Comparison of ENCODE assay signal across 1 cellular context in the genomic region with DNA sequence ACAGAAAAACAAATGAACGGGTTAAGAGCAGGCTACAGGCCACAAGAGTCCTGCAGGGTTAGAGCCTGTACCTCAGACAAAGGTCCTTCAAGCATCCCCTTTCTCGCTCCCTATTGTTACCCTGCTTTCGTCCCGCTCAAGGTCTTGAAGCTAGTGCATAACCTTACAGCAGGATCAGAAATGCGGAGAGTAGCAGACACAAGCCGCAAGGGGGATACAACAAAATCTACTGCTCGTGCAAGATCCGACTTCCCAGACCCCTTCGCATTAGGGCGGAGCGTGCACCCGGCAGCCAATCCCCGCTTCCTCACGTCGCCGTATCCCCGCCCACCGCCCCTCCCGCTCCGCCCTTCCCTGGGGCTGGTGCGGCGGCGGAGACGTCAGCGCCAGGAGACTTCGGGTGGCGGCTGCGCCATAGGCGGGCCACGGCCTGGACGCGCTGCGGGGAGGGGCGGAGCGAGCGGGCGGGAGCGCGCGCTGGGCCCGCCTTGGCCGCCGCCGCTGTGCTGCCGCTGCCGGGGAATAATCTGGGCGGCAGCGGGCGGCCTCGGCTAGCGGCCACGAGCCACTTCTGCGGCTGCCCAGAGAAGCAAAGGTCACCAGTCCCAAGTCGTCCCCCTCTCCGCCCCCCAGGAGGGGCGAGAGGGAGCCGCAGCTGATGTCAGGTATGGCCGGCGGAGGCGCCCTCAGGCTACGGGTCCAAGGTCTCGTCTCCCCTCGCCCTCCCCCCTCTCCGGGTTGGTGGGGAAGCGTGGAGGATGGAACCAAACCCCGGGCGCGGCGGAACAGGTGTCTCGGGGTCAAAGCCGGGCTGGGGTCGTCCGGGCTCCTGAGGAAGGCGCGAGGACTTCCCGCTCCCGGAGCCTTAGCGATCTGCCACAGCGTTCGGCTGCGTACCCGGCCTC.
TF ChIP-seq lines count a peak whose summit lies in the region.

A gene (plus strand): TSS at position 389 of the 905 bp plus-strand sequence. CDS start 51,776 bp downstream, outside the sequence.

TF ChIP-seq in HepG2, 621 proteins besides CTCF, POLR2A, EP300 and RAD21 (continued from another document and continues in another):
- TF ChIP-seq, protein P1, sequence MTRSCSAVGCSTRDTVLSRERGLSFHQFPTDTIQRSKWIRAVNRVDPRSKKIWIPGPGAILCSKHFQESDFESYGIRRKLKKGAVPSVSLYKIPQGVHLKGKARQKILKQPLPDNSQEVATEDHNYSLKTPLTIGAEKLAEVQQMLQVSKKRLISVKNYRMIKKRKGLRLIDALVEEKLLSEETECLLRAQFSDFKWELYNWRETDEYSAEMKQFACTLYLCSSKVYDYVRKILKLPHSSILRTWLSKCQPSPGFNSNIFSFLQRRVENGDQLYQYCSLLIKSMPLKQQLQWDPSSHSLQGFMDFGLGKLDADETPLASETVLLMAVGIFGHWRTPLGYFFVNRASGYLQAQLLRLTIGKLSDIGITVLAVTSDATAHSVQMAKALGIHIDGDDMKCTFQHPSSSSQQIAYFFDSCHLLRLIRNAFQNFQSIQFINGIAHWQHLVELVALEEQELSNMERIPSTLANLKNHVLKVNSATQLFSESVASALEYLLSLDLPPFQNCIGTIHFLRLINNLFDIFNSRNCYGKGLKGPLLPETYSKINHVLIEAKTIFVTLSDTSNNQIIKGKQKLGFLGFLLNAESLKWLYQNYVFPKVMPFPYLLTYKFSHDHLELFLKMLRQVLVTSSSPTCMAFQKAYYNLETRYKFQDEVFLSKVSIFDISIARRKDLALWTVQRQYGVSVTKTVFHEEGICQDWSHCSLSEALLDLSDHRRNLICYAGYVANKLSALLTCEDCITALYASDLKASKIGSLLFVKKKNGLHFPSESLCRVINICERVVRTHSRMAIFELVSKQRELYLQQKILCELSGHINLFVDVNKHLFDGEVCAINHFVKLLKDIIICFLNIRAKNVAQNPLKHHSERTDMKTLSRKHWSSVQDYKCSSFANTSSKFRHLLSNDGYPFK (CRISPR knock-in tag; IDR thresholded peaks at IDR 0.05; ENCODE audit: borderline replicate concordance), result peak; percentile 51; the same call in 1 of the 2 replicates
- TF ChIP-seq ZNF10 (CRISPR knock-in tag; IDR thresholded peaks at IDR 0.05; ENCODE audit: borderline replicate concordance, low read depth) (no peak), POGZ (CRISPR knock-in tag; IDR thresholded peaks at IDR 0.05) (peak; percentile 77), NFE2 (CRISPR knock-in tag; IDR thresholded peaks at IDR 0.05) (no peak), ZSCAN21 (CRISPR knock-in tag; IDR thresholded peaks at IDR 0.05; ENCODE audit: borderline replicate concordance) (peak; percentile 62; the same call in 1 of the 2 replicates), POLR2AphosphoS2 (IDR thresholded peaks at IDR 0.05; ENCODE audit: low read depth, low read length) (peak; percentile 70; the same call in 1 of the 2 replicates), KDM6A (CRISPR knock-in tag; IDR thresholded peaks at IDR 0.05; ENCODE audit: low read depth) (0 out of 2 replicates have a peak, but pooled peaks have one; percentile 3), ZNF670 (CRISPR knock-in tag; IDR thresholded peaks at IDR 0.05; ENCODE audit: borderline replicate concordance) (0 out of 2 replicates have a peak, but pooled peaks have one; percentile 75), ZNF605 (CRISPR knock-in tag; IDR thresholded peaks at IDR 0.05) (peak; percentile 71; the same call in 1 of the 2 replicates), ARNT2 (CRISPR knock-in tag; IDR thresholded peaks at IDR 0.05; ENCODE audit: low read depth) (peak; percentile 62), NR2C2 (CRISPR knock-in tag; IDR thresholded peaks at IDR 0.05; ENCODE audit: borderline replicate concordance) (peak; percentile 79; the same call in 1 of the 2 replicates), ZNF619 (CRISPR knock-in tag; IDR thresholded peaks at IDR 0.05) (0 out of 2 replicates have a peak, but pooled peaks have one; percentile 80), AGO2 (optimal IDR thresholded peaks at IDR 0.05; ENCODE audit: low read depth, low read length) (peak; percentile 98), BHLHE40 (IDR thresholded peaks at IDR 0.05; ENCODE audit: low read length) (peak; percentile 71), CBX5 (CRISPR knock-in tag; IDR thresholded peaks at IDR 0.05; ENCODE audit: borderline replicate concordance) (0 out of 2 replicates have a peak, but pooled peaks have one; percentile 83), ZNF749 (CRISPR knock-in tag; IDR thresholded peaks at IDR 0.05; ENCODE audit: borderline replicate concordance) (peak; percentile 65), GATAD2A (CRISPR knock-in tag; IDR thresholded peaks at IDR 0.05) (peak; percentile 53; the same call in 1 of the 2 replicates), ZNF333 (CRISPR knock-in tag; IDR thresholded peaks at IDR 0.05; ENCODE audit: borderline replicate concordance) (peak; percentile 40; the same call in 1 of the 2 replicates), ZNF543 (CRISPR knock-in tag; IDR thresholded peaks at IDR 0.05) (peak; percentile 72), IKZF4 (CRISPR knock-in tag; IDR thresholded peaks at IDR 0.05; ENCODE audit: borderline replicate concordance, low read depth, not compliant biosample characterization) (no peak), ZNF329 (CRISPR knock-in tag; IDR thresholded peaks at IDR 0.05; ENCODE audit: low read depth) (peak; percentile 75), HNF4A (CRISPR knock-in tag; IDR thresholded peaks at IDR 0.05) (peak; percentile 94), MXI1 (IDR thresholded peaks at IDR 0.05; ENCODE audit: borderline replicate concordance, low read depth, low read length) (peak; percentile 40; the same call in 1 of the 3 replicates), ZNF460 (CRISPR knock-in tag; IDR thresholded peaks at IDR 0.05; ENCODE audit: borderline replicate concordance) (0 out of 2 replicates have a peak, but pooled peaks have one; percentile 27), TGIF2 (CRISPR knock-in tag; IDR thresholded peaks at IDR 0.05) (no peak; the same call in none of the 2 replicates), ZNF549 (CRISPR knock-in tag; IDR thresholded peaks at IDR 0.05) (no peak), HHEX (CRISPR knock-in tag; IDR thresholded peaks at IDR 0.05) (0 out of 2 replicates have a peak, but pooled peaks have one; percentile 22), TP53 (CRISPR knock-in tag; conservative IDR thresholded peaks at IDR 0.05) (0 out of 2 replicates have a peak, but pooled peaks have one; percentile 74)
- TF ChIP-seq, protein P2, sequence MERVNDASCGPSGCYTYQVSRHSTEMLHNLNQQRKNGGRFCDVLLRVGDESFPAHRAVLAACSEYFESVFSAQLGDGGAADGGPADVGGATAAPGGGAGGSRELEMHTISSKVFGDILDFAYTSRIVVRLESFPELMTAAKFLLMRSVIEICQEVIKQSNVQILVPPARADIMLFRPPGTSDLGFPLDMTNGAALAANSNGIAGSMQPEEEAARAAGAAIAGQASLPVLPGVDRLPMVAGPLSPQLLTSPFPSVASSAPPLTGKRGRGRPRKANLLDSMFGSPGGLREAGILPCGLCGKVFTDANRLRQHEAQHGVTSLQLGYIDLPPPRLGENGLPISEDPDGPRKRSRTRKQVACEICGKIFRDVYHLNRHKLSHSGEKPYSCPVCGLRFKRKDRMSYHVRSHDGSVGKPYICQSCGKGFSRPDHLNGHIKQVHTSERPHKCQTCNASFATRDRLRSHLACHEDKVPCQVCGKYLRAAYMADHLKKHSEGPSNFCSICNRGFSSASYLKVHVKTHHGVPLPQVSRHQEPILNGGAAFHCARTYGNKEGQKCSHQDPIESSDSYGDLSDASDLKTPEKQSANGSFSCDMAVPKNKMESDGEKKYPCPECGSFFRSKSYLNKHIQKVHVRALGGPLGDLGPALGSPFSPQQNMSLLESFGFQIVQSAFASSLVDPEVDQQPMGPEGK (CRISPR knock-in tag; IDR thresholded peaks at IDR 0.05), result peak; percentile 99
- TF ChIP-seq, protein P3, sequence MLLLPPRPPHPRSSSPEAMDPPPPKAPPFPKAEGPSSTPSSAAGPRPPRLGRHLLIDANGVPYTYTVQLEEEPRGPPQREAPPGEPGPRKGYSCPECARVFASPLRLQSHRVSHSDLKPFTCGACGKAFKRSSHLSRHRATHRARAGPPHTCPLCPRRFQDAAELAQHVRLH (CRISPR knock-in tag; IDR thresholded peaks at IDR 0.05; ENCODE audit: borderline replicate concordance, low read depth), result no peak
- TF ChIP-seq, protein P4, sequence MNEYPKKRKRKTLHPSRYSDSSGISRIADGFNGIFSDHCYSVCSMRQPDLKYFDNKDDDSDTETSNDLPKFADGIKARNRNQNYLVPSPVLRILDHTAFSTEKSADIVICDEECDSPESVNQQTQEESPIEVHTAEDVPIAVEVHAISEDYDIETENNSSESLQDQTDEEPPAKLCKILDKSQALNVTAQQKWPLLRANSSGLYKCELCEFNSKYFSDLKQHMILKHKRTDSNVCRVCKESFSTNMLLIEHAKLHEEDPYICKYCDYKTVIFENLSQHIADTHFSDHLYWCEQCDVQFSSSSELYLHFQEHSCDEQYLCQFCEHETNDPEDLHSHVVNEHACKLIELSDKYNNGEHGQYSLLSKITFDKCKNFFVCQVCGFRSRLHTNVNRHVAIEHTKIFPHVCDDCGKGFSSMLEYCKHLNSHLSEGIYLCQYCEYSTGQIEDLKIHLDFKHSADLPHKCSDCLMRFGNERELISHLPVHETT (CRISPR knock-in tag; conservative IDR thresholded peaks at IDR 0.05), result peak; percentile 74
- TF ChIP-seq, protein P5, sequence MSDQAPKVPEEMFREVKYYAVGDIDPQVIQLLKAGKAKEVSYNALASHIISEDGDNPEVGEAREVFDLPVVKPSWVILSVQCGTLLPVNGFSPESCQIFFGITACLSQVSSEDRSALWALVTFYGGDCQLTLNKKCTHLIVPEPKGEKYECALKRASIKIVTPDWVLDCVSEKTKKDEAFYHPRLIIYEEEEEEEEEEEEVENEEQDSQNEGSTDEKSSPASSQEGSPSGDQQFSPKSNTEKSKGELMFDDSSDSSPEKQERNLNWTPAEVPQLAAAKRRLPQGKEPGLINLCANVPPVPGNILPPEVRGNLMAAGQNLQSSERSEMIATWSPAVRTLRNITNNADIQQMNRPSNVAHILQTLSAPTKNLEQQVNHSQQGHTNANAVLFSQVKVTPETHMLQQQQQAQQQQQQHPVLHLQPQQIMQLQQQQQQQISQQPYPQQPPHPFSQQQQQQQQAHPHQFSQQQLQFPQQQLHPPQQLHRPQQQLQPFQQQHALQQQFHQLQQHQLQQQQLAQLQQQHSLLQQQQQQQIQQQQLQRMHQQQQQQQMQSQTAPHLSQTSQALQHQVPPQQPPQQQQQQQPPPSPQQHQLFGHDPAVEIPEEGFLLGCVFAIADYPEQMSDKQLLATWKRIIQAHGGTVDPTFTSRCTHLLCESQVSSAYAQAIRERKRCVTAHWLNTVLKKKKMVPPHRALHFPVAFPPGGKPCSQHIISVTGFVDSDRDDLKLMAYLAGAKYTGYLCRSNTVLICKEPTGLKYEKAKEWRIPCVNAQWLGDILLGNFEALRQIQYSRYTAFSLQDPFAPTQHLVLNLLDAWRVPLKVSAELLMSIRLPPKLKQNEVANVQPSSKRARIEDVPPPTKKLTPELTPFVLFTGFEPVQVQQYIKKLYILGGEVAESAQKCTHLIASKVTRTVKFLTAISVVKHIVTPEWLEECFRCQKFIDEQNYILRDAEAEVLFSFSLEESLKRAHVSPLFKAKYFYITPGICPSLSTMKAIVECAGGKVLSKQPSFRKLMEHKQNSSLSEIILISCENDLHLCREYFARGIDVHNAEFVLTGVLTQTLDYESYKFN (CRISPR knock-in tag; conservative IDR thresholded peaks at IDR 0.05), result peak; percentile 80
- TF ChIP-seq, protein P6, sequence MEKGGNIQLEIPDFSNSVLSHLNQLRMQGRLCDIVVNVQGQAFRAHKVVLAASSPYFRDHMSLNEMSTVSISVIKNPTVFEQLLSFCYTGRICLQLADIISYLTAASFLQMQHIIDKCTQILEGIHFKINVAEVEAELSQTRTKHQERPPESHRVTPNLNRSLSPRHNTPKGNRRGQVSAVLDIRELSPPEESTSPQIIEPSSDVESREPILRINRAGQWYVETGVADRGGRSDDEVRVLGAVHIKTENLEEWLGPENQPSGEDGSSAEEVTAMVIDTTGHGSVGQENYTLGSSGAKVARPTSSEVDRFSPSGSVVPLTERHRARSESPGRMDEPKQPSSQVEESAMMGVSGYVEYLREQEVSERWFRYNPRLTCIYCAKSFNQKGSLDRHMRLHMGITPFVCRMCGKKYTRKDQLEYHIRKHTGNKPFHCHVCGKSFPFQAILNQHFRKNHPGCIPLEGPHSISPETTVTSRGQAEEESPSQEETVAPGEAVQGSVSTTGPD (CRISPR knock-in tag; IDR thresholded peaks at IDR 0.05), result no peak
- TF ChIP-seq, protein P7, sequence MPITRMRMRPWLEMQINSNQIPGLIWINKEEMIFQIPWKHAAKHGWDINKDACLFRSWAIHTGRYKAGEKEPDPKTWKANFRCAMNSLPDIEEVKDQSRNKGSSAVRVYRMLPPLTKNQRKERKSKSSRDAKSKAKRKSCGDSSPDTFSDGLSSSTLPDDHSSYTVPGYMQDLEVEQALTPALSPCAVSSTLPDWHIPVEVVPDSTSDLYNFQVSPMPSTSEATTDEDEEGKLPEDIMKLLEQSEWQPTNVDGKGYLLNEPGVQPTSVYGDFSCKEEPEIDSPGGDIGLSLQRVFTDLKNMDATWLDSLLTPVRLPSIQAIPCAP (CRISPR knock-in tag; IDR thresholded peaks at IDR 0.05; ENCODE audit: low read depth), result 0 out of 2 replicates have a peak, but pooled peaks have one; percentile 71
- TF ChIP-seq, protein P8, sequence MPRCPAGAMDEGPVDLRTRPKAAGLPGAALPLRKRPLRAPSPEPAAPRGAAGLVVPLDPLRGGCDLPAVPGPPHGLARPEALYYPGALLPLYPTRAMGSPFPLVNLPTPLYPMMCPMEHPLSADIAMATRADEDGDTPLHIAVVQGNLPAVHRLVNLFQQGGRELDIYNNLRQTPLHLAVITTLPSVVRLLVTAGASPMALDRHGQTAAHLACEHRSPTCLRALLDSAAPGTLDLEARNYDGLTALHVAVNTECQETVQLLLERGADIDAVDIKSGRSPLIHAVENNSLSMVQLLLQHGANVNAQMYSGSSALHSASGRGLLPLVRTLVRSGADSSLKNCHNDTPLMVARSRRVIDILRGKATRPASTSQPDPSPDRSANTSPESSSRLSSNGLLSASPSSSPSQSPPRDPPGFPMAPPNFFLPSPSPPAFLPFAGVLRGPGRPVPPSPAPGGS (CRISPR knock-in tag; IDR thresholded peaks at IDR 0.05), result peak; percentile 75
- TF ChIP-seq, protein P9, sequence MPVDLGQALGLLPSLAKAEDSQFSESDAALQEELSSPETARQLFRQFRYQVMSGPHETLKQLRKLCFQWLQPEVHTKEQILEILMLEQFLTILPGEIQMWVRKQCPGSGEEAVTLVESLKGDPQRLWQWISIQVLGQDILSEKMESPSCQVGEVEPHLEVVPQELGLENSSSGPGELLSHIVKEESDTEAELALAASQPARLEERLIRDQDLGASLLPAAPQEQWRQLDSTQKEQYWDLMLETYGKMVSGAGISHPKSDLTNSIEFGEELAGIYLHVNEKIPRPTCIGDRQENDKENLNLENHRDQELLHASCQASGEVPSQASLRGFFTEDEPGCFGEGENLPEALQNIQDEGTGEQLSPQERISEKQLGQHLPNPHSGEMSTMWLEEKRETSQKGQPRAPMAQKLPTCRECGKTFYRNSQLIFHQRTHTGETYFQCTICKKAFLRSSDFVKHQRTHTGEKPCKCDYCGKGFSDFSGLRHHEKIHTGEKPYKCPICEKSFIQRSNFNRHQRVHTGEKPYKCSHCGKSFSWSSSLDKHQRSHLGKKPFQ (CRISPR knock-in tag; IDR thresholded peaks at IDR 0.05; ENCODE audit: insufficient replicate concordance), result no peak
